ENCODE assay signal across 8 cellular contexts in the genomic region with DNA sequence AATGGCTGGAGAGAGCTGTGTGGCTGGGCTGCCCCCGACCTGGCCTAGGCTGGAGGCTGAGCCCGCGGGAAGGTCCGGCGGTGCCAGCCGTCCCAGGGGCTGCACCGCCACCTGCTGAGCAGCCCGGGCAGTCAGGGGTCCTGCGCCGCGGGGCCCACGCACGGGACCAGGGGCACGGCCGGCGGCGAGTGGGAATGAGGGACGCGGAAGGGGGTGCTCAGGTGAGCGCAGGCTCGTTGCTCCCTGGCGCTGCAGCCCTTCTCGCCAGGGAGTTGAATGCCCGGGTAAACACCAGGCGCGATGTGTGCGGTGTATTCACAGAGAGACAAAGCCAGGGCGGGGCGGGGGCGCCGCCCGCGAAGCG. TPM values are rescaled to one million over a fixed set of nuclear protein-coding genes. Genes with fewer than 3 reads are reported as not detected.
A peak's percentile ranks its signal among the peaks of the same experiment; 100 is the strongest.
DNase-seq lines count a peak whose midpoint lies in the region; ATAC-seq and TF ChIP-seq lines count a peak whose summit lies in the region.

No MANE protein-coding gene starts in this region.

- peak overlapping the region; percentile 93 for H3K4me2 ChIP-seq in OCI-LY1 (ENCODE audit: low read length)
- H3K4me2 ChIP-seq in parathyroid adenoma (ENCODE audit: low read length) = peak overlapping the region; percentile 80

- H3K9me2 ChIP-seq in OCI-LY1 (ENCODE audit: low read depth, low read length) = no peaks in the 10 kb centered on the region

- H3K36me3 ChIP-seq in OCI-LY1 (ENCODE audit: insufficient read depth, low read length) = no peaks in the 10 kb centered on the region
- no peaks in the 10 kb centered on the region for H3K36me3 ChIP-seq in esophagus (ENCODE audit: control insufficient read depth in 2 of 2, insufficient read depth in 2 of 2, low read length in 1 of 2)
- H3K36me3 ChIP-seq in parathyroid adenoma (ENCODE audit: control insufficient read depth, insufficient read depth, low read length) = no peaks in the 10 kb centered on the region

- H3K9ac ChIP-seq in OCI-LY1 (ENCODE audit: low read length) = peak overlapping the region; percentile 22; the same call in 1 of the 2 replicates
- H3K9ac ChIP-seq in parathyroid adenoma = no peak overlapping the region

- H3K9me3 ChIP-seq in OCI-LY1 (ENCODE audit: low read length) (no peaks in the 10 kb centered on the region), esophagus (ENCODE audit: control insufficient read depth in 2 of 2, insufficient read depth in 1 of 2, low read depth in 1 of 2, low read length in 1 of 2) (no peaks in the 10 kb centered on the region), parathyroid adenoma (ENCODE audit: control insufficient read depth, low read length) (no peaks in the 10 kb centered on the region)

- H3K27me3 ChIP-seq in OCI-LY1 (ENCODE audit: insufficient read depth, low read length) (peaks cover 15% of the 10 kb centered on the region; the same call in 1 of the 2 replicates), esophagus (ENCODE audit: control insufficient read depth in 1 of 2, insufficient read depth in 2 of 2, low read length in 2 of 2) (no peaks in the 10 kb centered on the region), parathyroid adenoma (ENCODE audit: control insufficient read depth, insufficient read depth, low read length) (no peaks in the 10 kb centered on the region)

- no peaks in the 10 kb centered on the region for H3F3A ChIP-seq in OCI-LY1 (ENCODE audit: insufficient read depth, low read length)

- no peak overlapping the region for H2AFZ ChIP-seq in OCI-LY1 (ENCODE audit: low read length)
- H2AFZ ChIP-seq in parathyroid adenoma = peak overlapping the region; percentile 89

- H3K27ac ChIP-seq in OCI-LY1 (ENCODE audit: low read depth, low read length, poor library complexity, severe bottlenecking) (no peak overlapping the region), esophagus (ENCODE audit: low read depth in 2 of 2, low read length in 1 of 2) (peak overlapping the region; percentile 80 to 84), parathyroid adenoma (peak overlapping the region; percentile 49)

- H3K4me1 ChIP-seq in OCI-LY1 (ENCODE audit: insufficient read depth, low read length, severe bottlenecking) = peaks cover 9% of the 10 kb centered on the region
- H3K4me1 ChIP-seq in esophagus (ENCODE audit: control insufficient read depth in 2 of 2, insufficient read depth in 2 of 2, low read length in 1 of 2) = peaks cover 6 to 42% of the 10 kb centered on the region in 2 donors
- peaks cover 47% of the 10 kb centered on the region for H3K4me1 ChIP-seq in parathyroid adenoma

- H3K79me2 ChIP-seq in OCI-LY1 (ENCODE audit: insufficient read depth, low read length) = no peaks in the 10 kb centered on the region
- no peaks in the 10 kb centered on the region for H3K79me2 ChIP-seq in parathyroid adenoma

- ATAC-seq in GM21526 (IDR thresholded peaks at IDR 0.05; ENCODE audit: low FRiP score, unreplicated experiment) = peak; percentile 21

- H3K4me3 ChIP-seq in GM08714 (ENCODE audit: low read length) (peak overlapping the region; percentile 25; the same call in 1 of the 2 replicates), OCI-LY1 (ENCODE audit: low read depth, low read length, poor library complexity, severe bottlenecking) (peak overlapping the region; percentile 63), esophagus (ENCODE audit: low read depth in 1 of 2, low read length in 2 of 2) (peak overlapping the region; percentile 35 to 89), parathyroid adenoma (ENCODE audit: low read depth, low read length) (peak overlapping the region; percentile 36)

- no peaks in the 10 kb centered on the region for H4K20me1 ChIP-seq in OCI-LY1 (ENCODE audit: insufficient read depth, low read length)

- no peak for DNase-seq in stimulated activated CD4-positive, alpha-beta T cell treated with anti-CD3 and anti-CD28 coated beads, Interleukin-15, amount 100 ng/mL, for 24 hours
- DNase-seq in NCI-H2107 (lab: John Stamatoyannopoulos, UW) (no peak), NCI-H146 (lab: John Stamatoyannopoulos, UW) (no peak)

- TF ChIP-seq CTCF in OCI-LY1 (IDR thresholded peaks at IDR 0.05; ENCODE audit: low read length) = peak; percentile 40; the same call in 1 of the 2 replicates
- peak; percentile 72 for TF ChIP-seq CTCF in parathyroid adenoma (IDR thresholded peaks at IDR 0.05)

- WGBS in esophagus, 2 donors = 3 to 5% methylated on average over 26 to 34 of the region's 34 CpGs

RNA-seq across cellular contexts. Expression of a gene that starts 0.7 kb away (rescaled TPM):
- polyA plus RNA-seq in esophagus = 10 to 100 TPM; 55.4 to 79.6 TPM

RNA-seq across cellular contexts. Expression of a gene that starts 37.0 kb away (rescaled TPM):
- under 1 TPM; 0.02 to 0.07 TPM for polyA plus RNA-seq in esophagus

RNA-seq across cellular contexts. Expression of a gene that starts 50.6 kb away (rescaled TPM):
- under 1 TPM; 0.08 to 0.11 TPM for polyA plus RNA-seq in esophagus
